ENCODE assay signal across 1 cellular context in the genomic region with DNA sequence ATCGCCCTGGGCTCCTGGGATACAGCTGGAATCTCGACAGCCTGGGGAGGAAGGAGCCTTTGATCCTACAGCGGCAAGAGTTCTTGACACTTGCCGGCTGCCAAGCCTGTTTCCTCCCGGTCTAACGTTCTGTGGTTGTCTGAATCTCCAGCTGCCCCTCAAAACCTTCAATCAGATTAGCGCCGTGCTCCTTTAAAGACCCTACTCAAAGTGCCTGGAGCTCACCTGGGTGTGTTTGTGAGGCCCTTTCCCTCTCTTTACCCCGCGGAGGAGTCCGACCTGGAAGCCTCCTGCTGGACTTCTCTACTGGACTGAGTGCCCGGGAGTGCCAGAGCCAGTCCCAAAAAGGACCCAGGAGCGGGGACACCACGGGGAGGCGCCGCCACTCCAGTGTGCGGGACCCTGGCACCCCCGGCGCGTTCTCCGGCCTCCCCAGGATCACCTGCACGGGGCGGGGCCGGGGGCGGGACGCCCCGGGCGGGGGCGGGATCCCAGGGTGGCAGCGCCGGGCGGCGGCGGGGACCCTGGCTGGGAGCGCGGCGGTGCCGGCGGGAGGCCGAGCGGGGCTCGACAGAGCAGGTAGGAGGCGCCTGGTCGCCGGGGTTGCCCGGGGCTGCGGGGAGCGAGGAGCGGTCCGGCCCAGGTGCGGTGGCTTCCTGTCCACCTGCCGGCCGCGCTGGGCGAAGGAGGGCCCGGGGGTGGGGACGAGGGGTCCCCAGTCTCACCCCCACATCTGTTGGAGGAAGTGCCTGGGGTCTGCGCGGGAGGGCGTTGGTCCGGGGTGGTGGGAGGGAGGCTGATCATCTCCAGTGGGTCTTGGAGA.
TF ChIP-seq lines count a peak whose summit lies in the region.

A gene with protein sequence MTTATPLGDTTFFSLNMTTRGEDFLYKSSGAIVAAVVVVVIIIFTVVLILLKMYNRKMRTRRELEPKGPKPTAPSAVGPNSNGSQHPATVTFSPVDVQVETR (plus strand): TSS at position 497 of the 823 bp plus-strand sequence. CDS start 39,344 bp downstream, outside the sequence.

TF ChIP-seq in HepG2, 621 proteins besides CTCF, POLR2A, EP300 and RAD21 (continues in another document):
- no peak for TF ChIP-seq DNMT1 (CRISPR knock-in tag; IDR thresholded peaks at IDR 0.05)
- no peak for TF ChIP-seq SMAD1 (CRISPR knock-in tag; IDR thresholded peaks at IDR 0.05; ENCODE audit: borderline replicate concordance, low read depth)
- TF ChIP-seq RXRB (CRISPR knock-in tag; IDR thresholded peaks at IDR 0.05; ENCODE audit: borderline replicate concordance), result no peak; the same call in 1 of the 2 replicates
- TF ChIP-seq, protein P1, sequence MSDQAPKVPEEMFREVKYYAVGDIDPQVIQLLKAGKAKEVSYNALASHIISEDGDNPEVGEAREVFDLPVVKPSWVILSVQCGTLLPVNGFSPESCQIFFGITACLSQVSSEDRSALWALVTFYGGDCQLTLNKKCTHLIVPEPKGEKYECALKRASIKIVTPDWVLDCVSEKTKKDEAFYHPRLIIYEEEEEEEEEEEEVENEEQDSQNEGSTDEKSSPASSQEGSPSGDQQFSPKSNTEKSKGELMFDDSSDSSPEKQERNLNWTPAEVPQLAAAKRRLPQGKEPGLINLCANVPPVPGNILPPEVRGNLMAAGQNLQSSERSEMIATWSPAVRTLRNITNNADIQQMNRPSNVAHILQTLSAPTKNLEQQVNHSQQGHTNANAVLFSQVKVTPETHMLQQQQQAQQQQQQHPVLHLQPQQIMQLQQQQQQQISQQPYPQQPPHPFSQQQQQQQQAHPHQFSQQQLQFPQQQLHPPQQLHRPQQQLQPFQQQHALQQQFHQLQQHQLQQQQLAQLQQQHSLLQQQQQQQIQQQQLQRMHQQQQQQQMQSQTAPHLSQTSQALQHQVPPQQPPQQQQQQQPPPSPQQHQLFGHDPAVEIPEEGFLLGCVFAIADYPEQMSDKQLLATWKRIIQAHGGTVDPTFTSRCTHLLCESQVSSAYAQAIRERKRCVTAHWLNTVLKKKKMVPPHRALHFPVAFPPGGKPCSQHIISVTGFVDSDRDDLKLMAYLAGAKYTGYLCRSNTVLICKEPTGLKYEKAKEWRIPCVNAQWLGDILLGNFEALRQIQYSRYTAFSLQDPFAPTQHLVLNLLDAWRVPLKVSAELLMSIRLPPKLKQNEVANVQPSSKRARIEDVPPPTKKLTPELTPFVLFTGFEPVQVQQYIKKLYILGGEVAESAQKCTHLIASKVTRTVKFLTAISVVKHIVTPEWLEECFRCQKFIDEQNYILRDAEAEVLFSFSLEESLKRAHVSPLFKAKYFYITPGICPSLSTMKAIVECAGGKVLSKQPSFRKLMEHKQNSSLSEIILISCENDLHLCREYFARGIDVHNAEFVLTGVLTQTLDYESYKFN (CRISPR knock-in tag; conservative IDR thresholded peaks at IDR 0.05), result peak; percentile 15; the same call in 1 of the 2 replicates
- no peak for TF ChIP-seq ZBTB20 (CRISPR knock-in tag; IDR thresholded peaks at IDR 0.05; ENCODE audit: borderline replicate concordance, low read depth)
- no peak for TF ChIP-seq ZNF10 (CRISPR knock-in tag; IDR thresholded peaks at IDR 0.05; ENCODE audit: borderline replicate concordance, low read depth)
- TF ChIP-seq NFYC (CRISPR knock-in tag; IDR thresholded peaks at IDR 0.05), result no peak
- TF ChIP-seq ZNF652 (CRISPR knock-in tag; IDR thresholded peaks at IDR 0.05; ENCODE audit: borderline replicate concordance, low read depth), result no peak
- no peak for TF ChIP-seq GPN1 (CRISPR knock-in tag; IDR thresholded peaks at IDR 0.05; ENCODE audit: borderline replicate concordance)
- TF ChIP-seq PCBP1 (IDR thresholded peaks at IDR 0.05; ENCODE audit: borderline replicate concordance, low read depth, low read length), result no peak
- no peak for TF ChIP-seq ZNF543 (CRISPR knock-in tag; IDR thresholded peaks at IDR 0.05)
- TF ChIP-seq HCFC1 (IDR thresholded peaks at IDR 0.05; ENCODE audit: low read depth, low read length), result no peak
- no peak for TF ChIP-seq ZNF354B (CRISPR knock-in tag; IDR thresholded peaks at IDR 0.05)
- no peak for TF ChIP-seq TBX3 (IDR thresholded peaks at IDR 0.05; ENCODE audit: borderline replicate concordance)
- TF ChIP-seq, protein P2, sequence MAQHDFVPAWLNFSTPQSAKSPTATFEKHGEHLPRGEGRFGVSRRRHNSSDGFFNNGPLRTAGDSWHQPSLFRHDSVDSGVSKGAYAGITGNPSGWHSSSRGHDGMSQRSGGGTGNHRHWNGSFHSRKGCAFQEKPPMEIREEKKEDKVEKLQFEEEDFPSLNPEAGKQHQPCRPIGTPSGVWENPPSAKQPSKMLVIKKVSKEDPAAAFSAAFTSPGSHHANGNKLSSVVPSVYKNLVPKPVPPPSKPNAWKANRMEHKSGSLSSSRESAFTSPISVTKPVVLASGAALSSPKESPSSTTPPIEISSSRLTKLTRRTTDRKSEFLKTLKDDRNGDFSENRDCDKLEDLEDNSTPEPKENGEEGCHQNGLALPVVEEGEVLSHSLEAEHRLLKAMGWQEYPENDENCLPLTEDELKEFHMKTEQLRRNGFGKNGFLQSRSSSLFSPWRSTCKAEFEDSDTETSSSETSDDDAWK (CRISPR knock-in tag; IDR thresholded peaks at IDR 0.05), result no peak
- no peak for TF ChIP-seq ZNF143 (CRISPR knock-in tag; IDR thresholded peaks at IDR 0.05)
- peak; percentile 17; the same call in 1 of the 2 replicates for TF ChIP-seq HOXA9 (CRISPR knock-in tag; IDR thresholded peaks at IDR 0.05; ENCODE audit: borderline replicate concordance)
- no peak for TF ChIP-seq CREB1 (IDR thresholded peaks at IDR 0.05)
- no peak for TF ChIP-seq CREB1 (CRISPR knock-in tag; IDR thresholded peaks at IDR 0.05)
- TF ChIP-seq ZBTB25 (CRISPR knock-in tag; IDR thresholded peaks at IDR 0.05), result no peak
- TF ChIP-seq ZNF17 (CRISPR knock-in tag; IDR thresholded peaks at IDR 0.05), result no peak
- TF ChIP-seq, protein P3, sequence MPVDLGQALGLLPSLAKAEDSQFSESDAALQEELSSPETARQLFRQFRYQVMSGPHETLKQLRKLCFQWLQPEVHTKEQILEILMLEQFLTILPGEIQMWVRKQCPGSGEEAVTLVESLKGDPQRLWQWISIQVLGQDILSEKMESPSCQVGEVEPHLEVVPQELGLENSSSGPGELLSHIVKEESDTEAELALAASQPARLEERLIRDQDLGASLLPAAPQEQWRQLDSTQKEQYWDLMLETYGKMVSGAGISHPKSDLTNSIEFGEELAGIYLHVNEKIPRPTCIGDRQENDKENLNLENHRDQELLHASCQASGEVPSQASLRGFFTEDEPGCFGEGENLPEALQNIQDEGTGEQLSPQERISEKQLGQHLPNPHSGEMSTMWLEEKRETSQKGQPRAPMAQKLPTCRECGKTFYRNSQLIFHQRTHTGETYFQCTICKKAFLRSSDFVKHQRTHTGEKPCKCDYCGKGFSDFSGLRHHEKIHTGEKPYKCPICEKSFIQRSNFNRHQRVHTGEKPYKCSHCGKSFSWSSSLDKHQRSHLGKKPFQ (CRISPR knock-in tag; IDR thresholded peaks at IDR 0.05; ENCODE audit: insufficient replicate concordance), result no peak
- TF ChIP-seq CBX5 (CRISPR knock-in tag; IDR thresholded peaks at IDR 0.05; ENCODE audit: borderline replicate concordance), result no peak
- no peak for TF ChIP-seq STAT6 (CRISPR knock-in tag; IDR thresholded peaks at IDR 0.05; ENCODE audit: borderline replicate concordance)
- no peak for TF ChIP-seq CHD4 (IDR thresholded peaks at IDR 0.05; ENCODE audit: borderline replicate concordance, low read length)
- no peak for TF ChIP-seq ZNF563 (CRISPR knock-in tag; IDR thresholded peaks at IDR 0.05)
- TF ChIP-seq, protein P4, sequence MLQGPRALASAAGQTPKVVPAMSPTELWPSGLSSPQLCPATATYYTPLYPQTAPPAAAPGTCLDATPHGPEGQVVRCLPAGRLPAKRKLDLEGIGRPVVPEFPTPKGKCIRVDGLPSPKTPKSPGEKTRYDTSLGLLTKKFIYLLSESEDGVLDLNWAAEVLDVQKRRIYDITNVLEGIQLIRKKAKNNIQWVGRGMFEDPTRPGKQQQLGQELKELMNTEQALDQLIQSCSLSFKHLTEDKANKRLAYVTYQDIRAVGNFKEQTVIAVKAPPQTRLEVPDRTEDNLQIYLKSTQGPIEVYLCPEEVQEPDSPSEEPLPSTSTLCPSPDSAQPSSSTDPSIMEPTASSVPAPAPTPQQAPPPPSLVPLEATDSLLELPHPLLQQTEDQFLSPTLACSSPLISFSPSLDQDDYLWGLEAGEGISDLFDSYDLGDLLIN (CRISPR knock-in tag; IDR thresholded peaks at IDR 0.05; ENCODE audit: borderline replicate concordance), result no peak
- TF ChIP-seq, protein P5, sequence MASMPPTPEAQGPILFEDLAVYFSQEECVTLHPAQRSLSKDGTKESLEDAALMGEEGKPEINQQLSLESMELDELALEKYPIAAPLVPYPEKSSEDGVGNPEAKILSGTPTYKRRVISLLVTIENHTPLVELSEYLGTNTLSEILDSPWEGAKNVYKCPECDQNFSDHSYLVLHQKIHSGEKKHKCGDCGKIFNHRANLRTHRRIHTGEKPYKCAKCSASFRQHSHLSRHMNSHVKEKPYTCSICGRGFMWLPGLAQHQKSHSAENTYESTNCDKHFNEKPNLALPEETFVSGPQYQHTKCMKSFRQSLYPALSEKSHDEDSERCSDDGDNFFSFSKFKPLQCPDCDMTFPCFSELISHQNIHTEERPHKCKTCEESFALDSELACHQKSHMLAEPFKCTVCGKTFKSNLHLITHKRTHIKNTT (CRISPR knock-in tag; IDR thresholded peaks at IDR 0.05), result no peak
- TF ChIP-seq ZNF737 (CRISPR knock-in tag; IDR thresholded peaks at IDR 0.05; ENCODE audit: borderline replicate concordance), result no peak
- TF ChIP-seq, protein P6, sequence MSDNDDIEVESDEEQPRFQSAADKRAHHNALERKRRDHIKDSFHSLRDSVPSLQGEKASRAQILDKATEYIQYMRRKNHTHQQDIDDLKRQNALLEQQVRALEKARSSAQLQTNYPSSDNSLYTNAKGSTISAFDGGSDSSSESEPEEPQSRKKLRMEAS (IDR thresholded peaks at IDR 0.05), result 0 out of 2 replicates have a peak, but pooled peaks have one; percentile 15
- 0 out of 2 replicates have a peak, but pooled peaks have one; percentile 7 for TF ChIP-seq ZBTB7B (CRISPR knock-in tag; IDR thresholded peaks at IDR 0.05)
- TF ChIP-seq TCF7L2 (IDR thresholded peaks at IDR 0.05; ENCODE audit: low read depth, low read length), result no peak
- no peak for TF ChIP-seq ZNF614 (CRISPR knock-in tag; IDR thresholded peaks at IDR 0.05; ENCODE audit: borderline replicate concordance)
- TF ChIP-seq ZMYM4 (CRISPR knock-in tag; IDR thresholded peaks at IDR 0.05), result peak; percentile 32; the same call in 1 of the 2 replicates
- TF ChIP-seq ZNF484 (CRISPR knock-in tag; IDR thresholded peaks at IDR 0.05; ENCODE audit: borderline replicate concordance, low read depth), result no peak
- TF ChIP-seq ZNF850 (CRISPR knock-in tag; conservative IDR thresholded peaks at IDR 0.05), result no peak
- no peak for TF ChIP-seq ZNF720 (CRISPR knock-in tag; IDR thresholded peaks at IDR 0.05)
- TF ChIP-seq KDM6A (CRISPR knock-in tag; IDR thresholded peaks at IDR 0.05; ENCODE audit: low read depth), result no peak
- no peak for TF ChIP-seq MAFF (IDR thresholded peaks at IDR 0.05; ENCODE audit: low read depth, low read length)
- TF ChIP-seq ZNF776 (CRISPR knock-in tag; IDR thresholded peaks at IDR 0.05), result no peak
- no peak for TF ChIP-seq MED13 (CRISPR knock-in tag; IDR thresholded peaks at IDR 0.05)
- no peak for TF ChIP-seq ZNF3 (CRISPR knock-in tag; IDR thresholded peaks at IDR 0.05)
